In the genomic region with DNA sequence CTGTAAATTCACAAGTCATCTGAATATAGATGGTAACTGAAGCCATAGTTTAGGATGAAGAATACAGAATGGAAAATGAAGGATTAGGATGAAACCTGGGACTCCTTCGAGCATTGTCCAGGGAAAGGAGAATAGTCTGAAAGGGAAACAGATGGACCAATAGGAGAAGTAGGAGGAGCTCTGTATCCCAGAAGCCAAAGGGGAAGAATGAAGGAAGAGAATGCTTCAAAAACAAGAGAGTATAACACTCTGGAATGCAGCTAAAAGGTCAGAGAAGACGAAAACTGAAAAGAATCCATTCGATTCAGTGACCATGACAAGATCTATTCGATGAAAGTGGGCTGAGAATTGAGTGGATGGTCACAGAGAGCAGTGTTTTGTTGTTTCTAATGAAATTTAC, we compare ENCODE assay signal across 8 cellular contexts. TPM values are rescaled to one million over a fixed set of nuclear protein-coding genes. Genes with fewer than 3 reads are reported as not detected.
DNase-seq lines count a peak whose midpoint lies in the region; ATAC-seq, FAIRE-seq and TF ChIP-seq lines count a peak whose summit lies in the region.

No MANE protein-coding gene starts in this region.

- 18% methylated on average over 4 of the region's 4 CpGs for WGBS in K562 (ENCODE audit: insufficient coverage, low coverage, missing lambda C conversion rate)

- H3F3A ChIP-seq in DOHH2 (ENCODE audit: control insufficient read depth, insufficient read depth), result peaks cover 29% of the 10 kb centered on the region

- DNase-seq in LNCaP clone FGC (ENCODE audit: low read depth) (no peak), K562 (ENCODE audit: extremely low read depth in 1 of 4, low spot score in 3 of 4) (no peak), kidney epithelial cell (ENCODE audit: low read depth) (no peak), substantia nigra (lab: John Stamatoyannopoulos, UW) (peak in 1 of 49 donors; percentile 6), NCI-H128 (lab: John Stamatoyannopoulos, UW; ENCODE audit: unreplicated experiment) (no peak)
- DNase-seq in stimulated activated CD8-positive, alpha-beta memory T cell treated with anti-CD3 and anti-CD28 coated beads, Interleukin-4, amount 100 ng/mL, for 48 hours, result no peak

- no peaks in the 10 kb centered on the region for H3K9me2 ChIP-seq in DOHH2 (replicated peaks; ENCODE audit: control insufficient read depth, low read length)

- H3K36me3 ChIP-seq in DOHH2 (ENCODE audit: control insufficient read depth, low read length), result peaks cover 21% of the 10 kb centered on the region
- peaks cover 10% of the 10 kb centered on the region; the same call in 2 of the 3 replicates for H3K36me3 ChIP-seq in K562 (ENCODE audit: control insufficient read depth, insufficient read depth, low read length)
- H3K36me3 ChIP-seq in kidney epithelial cell (ENCODE audit: control insufficient read depth, insufficient read depth, low read length), result no peaks in the 10 kb centered on the region

- TF ChIP-seq CTCF in DOHH2 (IDR thresholded peaks at IDR 0.05; ENCODE audit: low read depth, low read length, poor library complexity, severe bottlenecking), result no peak
- no peak for TF ChIP-seq CTCF in LNCaP clone FGC (IDR thresholded peaks at IDR 0.05; ENCODE audit: control insufficient read depth, extremely low read depth, insufficient read depth)
- no peak for TF ChIP-seq CTCF in K562 (IDR thresholded peaks at IDR 0.05 in 2 of 3, conservative IDR thresholded peaks at IDR 0.05 in 1 of 3; ENCODE audit: insufficient read depth in 2 of 3, low read depth in 1 of 3, low read length in 3 of 3)
- no peak for TF ChIP-seq CTCF in kidney epithelial cell (IDR thresholded peaks at IDR 0.05; ENCODE audit: insufficient read depth, low read length, poor library complexity, severe bottlenecking)

- intact Hi-C loops in K562 (cut with micrococcal nuclease), result loop anchor here (2.0 kb wide), 1 partner anchor 47 kb away; a partner anchor contains a TSS

- peak overlapping the region; percentile 49; the same call in 1 of the 2 replicates for H2AFZ ChIP-seq in K562 (ENCODE audit: low read depth, low read length)

- TSS peak; percentile 41 for BruUV-seq in K562 (replicated peaks; lab: Mats Ljungman, UMichigan)

- no peak for TF ChIP-seq RAD21 in K562 (CRISPR knock-in tag; conservative IDR thresholded peaks at IDR 0.05 in 1 of 2, IDR thresholded peaks at IDR 0.05 in 1 of 2)

- H3K9ac ChIP-seq in K562 (ENCODE audit: insufficient read depth in 1 of 2, low read depth in 2 of 2, low read length in 2 of 2), result peak overlapping the region in 1 of 2 experiments; percentile 81; a peak in 2 of 4 replicates

- ATAC-seq in K562, result no peak
- no peak for ATAC-seq in GM19023 (IDR thresholded peaks at IDR 0.05; ENCODE audit: unreplicated experiment)

- H3K27ac ChIP-seq in DOHH2 (ENCODE audit: low read depth, low read length), result peak overlapping the region; percentile 69
- H3K27ac ChIP-seq in K562 (ENCODE audit: extremely low read depth, low read depth, low read length), result peak overlapping the region; percentile 82; the same call in 1 of the 3 replicates
- peak overlapping the region; percentile 90 for H3K27ac ChIP-seq in substantia nigra (ENCODE audit: low read depth, low read length, poor library complexity, severe bottlenecking)

- CTCF ChIA-PET in K562 (lab: Yijun Ruan, JAX; ENCODE audit: low intra/inter-chr PET ratio), result no interaction called here

- no peak for TF ChIP-seq POLR2A in K562 (conservative IDR thresholded peaks at IDR 0.05)

- no peak for FAIRE-seq in K562 (lab: Jason Lieb, UNC)

- TF ChIP-seq EP300 in K562 (IDR thresholded peaks at IDR 0.05; ENCODE audit: low read length), result no peak

- no peaks in the 10 kb centered on the region for H3K9me1 ChIP-seq in K562 (ENCODE audit: control insufficient read depth, insufficient read depth, low read length)

- POLR2A ChIA-PET in K562 (lab: Yijun Ruan, JAX), result interaction anchor here (0.7 to 2.1 kb wide), 4 partner anchors 15 to 46 kb away, joined by 3 to 6 read pairs (median 4); no protein-coding TSS in a partner anchor

- H3K4me2 ChIP-seq in DOHH2 (ENCODE audit: low read length) (peak overlapping the region; percentile 88), K562 (ENCODE audit: insufficient read depth, low read length) (peak overlapping the region; percentile 89)

- peak overlapping the region; percentile 98 for H3K4me3 ChIP-seq in DOHH2 (ENCODE audit: low read length)
- peak overlapping the region; percentile 95 for H3K4me3 ChIP-seq in LNCaP clone FGC (ENCODE audit: low read depth, low read length)
- H3K4me3 ChIP-seq in K562, result peak overlapping the region; percentile 88
- H3K4me3 ChIP-seq in kidney epithelial cell (ENCODE audit: low read depth, low read length), result peak overlapping the region; percentile 68

- H3K9me3 ChIP-seq in DOHH2 (ENCODE audit: control insufficient read depth, insufficient read depth, low read length) (no peaks in the 10 kb centered on the region), K562 (replicated peaks; ENCODE audit: control insufficient read depth, insufficient read depth, low read depth, low read length) (no peaks in the 10 kb centered on the region)

- H3K4me1 ChIP-seq in DOHH2 (ENCODE audit: control insufficient read depth, low read length) (peaks cover 60% of the 10 kb centered on the region), K562 (replicated peaks in 1 of 2; ENCODE audit: control insufficient read depth in 2 of 2, insufficient read depth in 2 of 2, low read length in 2 of 2) (peaks cover 9 to 20% of the 10 kb centered on the region in 2 experiments)

- H3K27me3 ChIP-seq in DOHH2 (ENCODE audit: control insufficient read depth, low read length) (no peaks in the 10 kb centered on the region), K562 (ENCODE audit: control insufficient read depth in 2 of 2, insufficient read depth in 2 of 2, low read length in 2 of 2) (no peaks in the 10 kb centered on the region), kidney epithelial cell (ENCODE audit: control insufficient read depth, insufficient read depth, low read length) (no peaks in the 10 kb centered on the region)

- H3K79me2 ChIP-seq in DOHH2 (ENCODE audit: control insufficient read depth, low read length) (peaks cover 73% of the 10 kb centered on the region), K562 (ENCODE audit: control insufficient read depth, insufficient read depth, low read length) (peaks cover 38% of the 10 kb centered on the region)

- in situ Hi-C loops in K562 (cut with MboI), result no loop called here

- H4K20me1 ChIP-seq in DOHH2 (ENCODE audit: control insufficient read depth, insufficient read depth, low read depth, low read length) (no peaks in the 10 kb centered on the region), K562 (replicated peaks; ENCODE audit: control insufficient read depth, insufficient read depth, low read length) (no peaks in the 10 kb centered on the region)

RNA-seq across cellular contexts. Expression of a gene that starts 1.0 kb away (rescaled TPM):
- total RNA-seq in K562 (2011; cell fraction: chromatin; rRNA removed; ENCODE audit: low replicate concordance), result 4.6 and 11.4 TPM in 2 replicates
- total RNA-seq in K562 (2011; cell fraction: nucleolus; rRNA removed), result 5.7 TPM in 2 replicates
- 10.6 and 17.6 TPM in 2 replicates for total RNA-seq in K562 (2011; cell fraction: nucleoplasm; rRNA removed)
- 13.1 and 15.1 TPM in 2 replicates for total RNA-seq in K562 (2014; rRNA removed)
- 31.6 and 34.7 TPM in 2 replicates for total RNA-seq in K562 (2014; rRNA removed; fragmentation: Illumina TruSeq; extraction: Trizol)
- 27.7 and 31.7 TPM in 2 replicates for total RNA-seq in K562 (2015; rRNA removed; fragmentation: Illumina TruSeq; extraction: Trizol)
- 22.1 and 22.7 TPM in 2 replicates for total RNA-seq in K562 (2021)
- polyA plus RNA-seq in K562 (2011; rRNA removed), result 9.9 and 15.1 TPM in 2 replicates
- polyA plus RNA-seq in K562 (2011; cell fraction: cytosol; rRNA removed), result 1.0 and 4.3 TPM in 2 replicates
- polyA plus RNA-seq in K562 (2011; cell fraction: nucleus; rRNA removed), result 4.2 and 8.2 TPM in 2 replicates
- 14.3 and 14.9 TPM in 2 replicates for polyA plus RNA-seq in K562 (2012)
- 20.4 and 21.2 TPM in 2 replicates for polyA plus RNA-seq in K562 (2014; fragmentation: Illumina TruSeq; extraction: Trizol)
- polyA plus RNA-seq in K562 (2014; fragmentation: Nextera tagmentation; extraction: Ambion mirVana), result 10 to 100 TPM; 20.1 to 20.5 TPM
- polyA plus RNA-seq in K562 (2014; rRNA removed), result 13.2 and 14.0 TPM in 2 replicates
- 13.9 and 16.4 TPM in 2 replicates for polyA minus RNA-seq in K562 (2011; rRNA and poly(A)+ RNA removed)
- polyA minus RNA-seq in K562 (2011; cell fraction: cytosol; rRNA and poly(A)+ RNA removed), result 2.9 and 4.7 TPM in 2 replicates
- 8.8 and 13.8 TPM in 2 replicates for polyA minus RNA-seq in K562 (2011; cell fraction: nucleus; rRNA and poly(A)+ RNA removed)
- 55.1 and 71.9 TPM in 2 replicates for total RNA-seq in kidney epithelial cell

RNA-seq across cellular contexts. Expression of a gene that starts 21.9 kb away (rescaled TPM):
- 3.1 and 7.7 TPM in 2 replicates for total RNA-seq in K562 (2011; cell fraction: chromatin; rRNA removed; ENCODE audit: low replicate concordance)
- total RNA-seq in K562 (2011; cell fraction: nucleolus; rRNA removed), result 2.0 and 3.3 TPM in 2 replicates
- total RNA-seq in K562 (2011; cell fraction: nucleoplasm; rRNA removed), result 4.2 and 7.3 TPM in 2 replicates
- total RNA-seq in K562 (2014; rRNA removed) (1.9 and 3.0 TPM in 2 replicates), K562 (2014; rRNA removed; fragmentation: Illumina TruSeq; extraction: Trizol) (4.7 and 4.8 TPM in 2 replicates), K562 (2015; rRNA removed; fragmentation: Illumina TruSeq; extraction: Trizol) (3.3 and 3.7 TPM in 2 replicates), K562 (2021) (4.6 and 7.6 TPM in 2 replicates), kidney epithelial cell (13.4 and 15.4 TPM in 2 replicates)
- polyA plus RNA-seq in K562 (2011; rRNA removed) (4.3 and 7.1 TPM in 2 replicates), K562 (2014; fragmentation: Illumina TruSeq; extraction: Trizol) (2.4 and 3.5 TPM in 2 replicates), K562 (2014; fragmentation: Nextera tagmentation; extraction: Ambion mirVana) (10 to 100 TPM; 13.5 to 15.8 TPM), K562 (2014; rRNA removed) (2.3 and 2.8 TPM in 2 replicates)
- polyA plus RNA-seq in K562 (2011; cell fraction: cytosol; rRNA removed), result 0.64 and 1.1 TPM in 2 replicates
- polyA plus RNA-seq in K562 (2011; cell fraction: nucleus; rRNA removed), result 1.6 and 2.0 TPM in 2 replicates
- 6.2 and 6.8 TPM in 2 replicates for polyA plus RNA-seq in K562 (2012)
- 2.2 and 5.4 TPM in 2 replicates for polyA minus RNA-seq in K562 (2011; rRNA and poly(A)+ RNA removed)
- 1.2 TPM in 1 of 2 replicates, not detected in the other for polyA minus RNA-seq in K562 (2011; cell fraction: cytosol; rRNA and poly(A)+ RNA removed)
- polyA minus RNA-seq in K562 (2011; cell fraction: nucleus; rRNA and poly(A)+ RNA removed), result 1.3 and 1.6 TPM in 2 replicates

RNA-seq across cellular contexts. Expression of a gene that starts 46.6 kb away (rescaled TPM):
- 42.7 and 50.6 TPM in 2 replicates for total RNA-seq in K562 (2011; cell fraction: chromatin; rRNA removed; ENCODE audit: low replicate concordance)
- total RNA-seq in K562 (2011; cell fraction: nucleolus; rRNA removed), result 53.0 and 54.3 TPM in 2 replicates
- 45.3 and 55.3 TPM in 2 replicates for total RNA-seq in K562 (2011; cell fraction: nucleoplasm; rRNA removed)
- total RNA-seq in K562 (2014; rRNA removed), result 13.9 and 23.0 TPM in 2 replicates
- total RNA-seq in K562 (2014; rRNA removed; fragmentation: Illumina TruSeq; extraction: Trizol), result 66.7 and 76.5 TPM in 2 replicates
- total RNA-seq in K562 (2015; rRNA removed; fragmentation: Illumina TruSeq; extraction: Trizol), result 46.6 and 56.9 TPM in 2 replicates
- total RNA-seq in K562 (2021), result 71.3 and 79.6 TPM in 2 replicates
- polyA plus RNA-seq in K562 (2011; rRNA removed), result 182 and 185 TPM in 2 replicates
- 197 and 314 TPM in 2 replicates for polyA plus RNA-seq in K562 (2011; cell fraction: cytosol; rRNA removed)
- 34.6 and 48.0 TPM in 2 replicates for polyA plus RNA-seq in K562 (2011; cell fraction: nucleus; rRNA removed)
- polyA plus RNA-seq in K562 (2012), result 80.5 and 159 TPM in 2 replicates
- 116 and 120 TPM in 2 replicates for polyA plus RNA-seq in K562 (2014; fragmentation: Illumina TruSeq; extraction: Trizol)
- polyA plus RNA-seq in K562 (2014; fragmentation: Nextera tagmentation; extraction: Ambion mirVana), result 100 to 1,000 TPM; 253 to 283 TPM
- polyA plus RNA-seq in K562 (2014; rRNA removed), result 77.3 and 95.9 TPM in 2 replicates
- polyA minus RNA-seq in K562 (2011; rRNA and poly(A)+ RNA removed), result 110 and 122 TPM in 2 replicates
- polyA minus RNA-seq in K562 (2011; cell fraction: cytosol; rRNA and poly(A)+ RNA removed), result 79.5 and 84.4 TPM in 2 replicates
- 8.8 and 17.8 TPM in 2 replicates for polyA minus RNA-seq in K562 (2011; cell fraction: nucleus; rRNA and poly(A)+ RNA removed)
- 105 and 227 TPM in 2 replicates for total RNA-seq in kidney epithelial cell
